9 cellular contexts compared by ENCODE assay signal in the genomic region with DNA sequence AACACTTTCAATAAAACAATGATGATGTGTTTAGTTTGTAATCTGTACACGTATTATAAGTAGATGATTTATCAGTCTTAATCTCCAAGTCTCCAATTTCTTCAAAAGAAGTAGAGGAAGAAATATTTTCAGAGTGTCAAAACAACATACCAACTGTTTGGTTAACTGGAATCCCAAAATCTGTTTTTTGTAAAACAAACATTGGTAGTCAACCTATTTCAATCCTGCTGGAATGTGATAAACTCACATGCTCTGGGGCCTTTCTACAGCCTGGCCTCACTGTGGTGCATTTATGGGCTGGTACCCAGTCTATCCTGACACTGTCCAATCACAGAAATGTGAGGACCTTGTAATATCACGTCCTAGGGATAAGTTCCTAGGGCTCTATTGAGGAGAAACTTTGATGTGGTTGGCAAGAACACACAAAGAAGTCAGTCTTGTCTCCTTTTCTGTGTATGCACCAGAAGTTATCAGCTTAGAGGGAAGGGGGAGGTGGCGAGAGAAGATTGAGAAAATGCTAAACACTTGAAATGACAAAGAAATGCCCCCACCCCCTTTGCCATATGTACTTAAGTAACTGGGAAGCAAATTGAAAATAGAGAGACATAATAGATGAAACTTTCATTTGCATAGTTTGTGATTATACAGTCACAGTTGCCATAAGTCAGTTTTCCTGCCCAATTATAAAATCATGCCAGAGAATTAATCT.
DNase-seq lines count a peak whose midpoint lies in the region; ATAC-seq and TF ChIP-seq lines count a peak whose summit lies in the region.
"Had no signal": no experiment of that assay in that cellular context is flagged by ENCODE, and none has a peak within 500 bp of the region (broad histone marks: within the 10 kb centered on the region; RNA-seq: fewer than 3 reads in every experiment).

No MANE protein-coding gene starts in this region.

- H3K4me3 ChIP-seq in NB4 (ENCODE audit: low read depth, low read length) (no peak overlapping the region), coronary artery (no peak overlapping the region)

- no peak overlapping the region for H3K27ac ChIP-seq in coronary artery

- TF ChIP-seq CTCF in NB4 (IDR thresholded peaks at IDR 0.05; ENCODE audit: low read depth, low read length) (no peak), coronary artery (IDR thresholded peaks at IDR 0.05) (no peak)

- peak; percentile 9 for DNase-seq in AG08395 (ENCODE audit: low spot score)
- DNase-seq in NB4 (ENCODE audit: low read depth) = peak; percentile 16
- no peak for DNase-seq in AG08396 (ENCODE audit: low spot score)
- DNase-seq in NOMO-1 treated with dmso at 0.1 percent for 144 hours (lab: John Stamatoyannopoulos, UW; ENCODE audit: unreplicated experiment) = no peak
- no peak for DNase-seq in NCI-H82 (lab: John Stamatoyannopoulos, UW)
- DNase-seq in coronary artery (ENCODE audit: low spot score) = no peak
- DNase-seq: activated effector memory CD4-positive, alpha-beta T cell treated with anti-CD3 and anti-CD28 coated beads, Interleukin-2, amount 50 U/mL, for 16 hours had no signal

- peak; percentile 44 for ATAC-seq in GM19023 (IDR thresholded peaks at IDR 0.05; ENCODE audit: unreplicated experiment)
- peak; percentile 35 for ATAC-seq in HG02852 (IDR thresholded peaks at IDR 0.05; ENCODE audit: unreplicated experiment)

- no peak for TF ChIP-seq POLR2A in NB4 (IDR thresholded peaks at IDR 0.05; ENCODE audit: extremely low read depth, insufficient read length)

Comparison
In these comparisons a context has a peak if more than half of its experiments do, and no peak if none do; other contexts are left out.
1. DNase-seq: peak in AG08395 (single experiment) and NB4 (single experiment); none in AG08396 (single experiment), NOMO-1 treated with dmso at 0.1 percent for 144 hours (single experiment), NCI-H82 (single experiment) and coronary artery (single experiment).